8 cellular contexts compared by ENCODE assay signal in genomic region chr9:126327016-126327749, GRCh38. TPM values are rescaled to one million over a fixed set of nuclear protein-coding genes. Genes with fewer than 3 reads are reported as not detected.
A peak's percentile ranks its signal among the peaks of the same experiment; 100 is the strongest.
DNase-seq lines count a peak whose midpoint lies in the region; ATAC-seq and TF ChIP-seq lines count a peak whose summit lies in the region.

No MANE protein-coding gene starts in this region.

- H3K36me3 ChIP-seq in A673 (ENCODE audit: insufficient read depth, low read length, poor library complexity, severe bottlenecking) (no peaks in the 10 kb centered on the region), esophagus squamous epithelium (no peaks in the 10 kb centered on the region), Karpas-422 (ENCODE audit: insufficient read depth, low read length) (no peaks in the 10 kb centered on the region)

- no peaks in the 10 kb centered on the region for H4K20me1 ChIP-seq in Karpas-422 (ENCODE audit: insufficient read depth, low read depth, low read length)

- peak; percentile 38 for ATAC-seq in HG02759 (IDR thresholded peaks at IDR 0.05; ENCODE audit: unreplicated experiment)
- peak; percentile 20 for ATAC-seq in activated CD8-positive, alpha-beta memory T cell treated with anti-CD3 and anti-CD28 coated beads, Interleukin-2, amount 10 ng/mL, durations not matched to agents 7 days and 5 days
- no peak for ATAC-seq in HG03520 (IDR thresholded peaks at IDR 0.05; ENCODE audit: unreplicated experiment)
- no peak for ATAC-seq in GM19023 (IDR thresholded peaks at IDR 0.05; ENCODE audit: unreplicated experiment)

- no peak for TF ChIP-seq POLR2A in esophagus squamous epithelium (IDR thresholded peaks at IDR 0.05)

- H2AFZ ChIP-seq in Karpas-422 (ENCODE audit: low read length) = no peak overlapping the region

- H3K79me2 ChIP-seq in Karpas-422 (ENCODE audit: low read length) = no peaks in the 10 kb centered on the region

- H3K4me3 ChIP-seq in A673 (ENCODE audit: low read depth, low read length, poor library complexity, severe bottlenecking) (peak overlapping the region; percentile 59), esophagus squamous epithelium (peak overlapping the region; percentile 48 to 81 (median 62)), Karpas-422 (ENCODE audit: low read length) (no peak overlapping the region)

- 0 out of 2 replicates have a peak, but pooled peaks have one; percentile 17 for TF ChIP-seq CTCF in A673 (conservative IDR thresholded peaks at IDR 0.05; ENCODE audit: low read depth, low read length)
- peak in 1 of 6 experiments; percentile 7 for TF ChIP-seq CTCF in esophagus squamous epithelium (IDR thresholded peaks at IDR 0.05)
- no peak for TF ChIP-seq CTCF in nephron (IDR thresholded peaks at IDR 0.05; ENCODE audit: unreplicated experiment in 3 of 3)

- peak overlapping the region; percentile 88 for H3K27ac Mint-ChIP-seq in activated CD8-positive, alpha-beta memory T cell treated with anti-CD3 and anti-CD28 coated beads, Interleukin-2, amount 10 ng/mL, durations not matched to agents 7 days and 5 days
- H3K27ac Mint-ChIP-seq in nephron = peak overlapping the region; percentile 99 to 100 (median 99)

- H3K9me3 Mint-ChIP-seq in activated CD8-positive, alpha-beta memory T cell treated with anti-CD3 and anti-CD28 coated beads, Interleukin-2, amount 10 ng/mL, durations not matched to agents 7 days and 5 days (ENCODE audit: low read depth) = peaks cover 9% of the 10 kb centered on the region
- peaks cover 17% of the 10 kb centered on the region for H3K9me3 Mint-ChIP-seq in nephron

- H3K9me3 ChIP-seq in A673 (ENCODE audit: low read depth, low read length, poor library complexity, severe bottlenecking) (peaks cover 5% of the 10 kb centered on the region), esophagus squamous epithelium (peaks cover 0 to 11% (median 11%) of the 10 kb centered on the region in 3 donors), Karpas-422 (ENCODE audit: low read length) (no peaks in the 10 kb centered on the region)

- no peak overlapping the region for H3K4me2 ChIP-seq in Karpas-422 (ENCODE audit: low read depth, low read length, poor library complexity, severe bottlenecking)

- H3K9me2 ChIP-seq in Karpas-422 (replicated peaks; ENCODE audit: insufficient read depth, low read length) = no peaks in the 10 kb centered on the region

- peak overlapping the region; percentile 66 for H3K27ac ChIP-seq in A673 (ENCODE audit: low read depth, low read length, poor library complexity, severe bottlenecking)
- peak overlapping the region; percentile 79 to 90 (median 85) for H3K27ac ChIP-seq in esophagus squamous epithelium
- H3K27ac ChIP-seq in Karpas-422 (ENCODE audit: low read length) = no peak overlapping the region

- no TSS peak for BruUV-seq in A673 (replicated peaks; lab: Mats Ljungman, UMichigan)

- peaks cover 6% of the 10 kb centered on the region for H3K4me1 ChIP-seq in A673 (ENCODE audit: insufficient read depth, low read length, poor library complexity, severe bottlenecking)
- H3K4me1 ChIP-seq in esophagus squamous epithelium = peaks cover 6 to 49% (median 14%) of the 10 kb centered on the region in 3 donors
- peaks cover 3% of the 10 kb centered on the region; the same call in 1 of the 2 replicates for H3K4me1 ChIP-seq in Karpas-422 (ENCODE audit: low read length)

- H3K4me1 Mint-ChIP-seq in activated CD8-positive, alpha-beta memory T cell treated with anti-CD3 and anti-CD28 coated beads, Interleukin-2, amount 10 ng/mL, durations not matched to agents 7 days and 5 days = peaks cover 55% of the 10 kb centered on the region
- H3K4me1 Mint-ChIP-seq in nephron = peaks cover 50% of the 10 kb centered on the region

- H3K27me3 ChIP-seq in A673 (replicated peaks; ENCODE audit: insufficient read depth, low read depth, low read length, poor library complexity) (no peaks in the 10 kb centered on the region), esophagus squamous epithelium (no peaks in the 10 kb centered on the region), Karpas-422 (ENCODE audit: low read length) (no peaks in the 10 kb centered on the region; the same call in 1 of the 2 replicates)

- H3K36me3 Mint-ChIP-seq in activated CD8-positive, alpha-beta memory T cell treated with anti-CD3 and anti-CD28 coated beads, Interleukin-2, amount 10 ng/mL, durations not matched to agents 7 days and 5 days = peaks cover 29% of the 10 kb centered on the region
- peaks cover 21% of the 10 kb centered on the region for H3K36me3 Mint-ChIP-seq in nephron (ENCODE audit: low read depth)

- CTCF ChIA-PET in A673 (lab: Charles Lee) = interaction anchor here (0.6 kb wide), 1 partner anchor 61 kb away, joined by 4 read pairs; no protein-coding TSS in a partner anchor
- CTCF ChIA-PET in activated CD8-positive, alpha-beta memory T cell treated with anti-CD3 and anti-CD28 coated beads, Interleukin-2, amount 10 ng/mL, durations not matched to agents 7 days and 5 days (lab: Charles Lee) = interaction anchor here (1.0 to 6.0 kb wide), 13 partner anchors 9 to 173 kb away, joined by 3 to 74 read pairs (median 6); no protein-coding TSS in a partner anchor

- peak; percentile 21 for DNase-seq in A673 (ENCODE audit: low spot score)
- peak; percentile 55 for DNase-seq in activated CD8-positive, alpha-beta memory T cell treated with anti-CD3 and anti-CD28 coated beads, Interleukin-2, amount 10 ng/mL, durations not matched to agents 7 days and 5 days
- DNase-seq in esophagus squamous epithelium (lab: John Stamatoyannopoulos, UW) = no peak
- no peak for DNase-seq in Karpas-422

- H3K4me3 Mint-ChIP-seq in activated CD8-positive, alpha-beta memory T cell treated with anti-CD3 and anti-CD28 coated beads, Interleukin-2, amount 10 ng/mL, durations not matched to agents 7 days and 5 days = peak overlapping the region; percentile 86
- H3K4me3 Mint-ChIP-seq in nephron = peak overlapping the region; percentile 88 to 99 (median 97)

- 37 to 60% methylated on average over 1 to 6 of the region's 59 CpGs for WGBS in esophagus squamous epithelium, 2 donors

- POLR2A ChIA-PET in A673 (lab: Charles Lee; ENCODE audit: low non-redundant PET) = no interaction called here

- intact Hi-C loops in A673 (cut with micrococcal nuclease; ENCODE audit: unreplicated experiment) = no loop called here
- intact Hi-C loops in esophagus squamous epithelium (cut with DNase I) = no loop called here

- no peaks in the 10 kb centered on the region for H3K27me3 Mint-ChIP-seq in activated CD8-positive, alpha-beta memory T cell treated with anti-CD3 and anti-CD28 coated beads, Interleukin-2, amount 10 ng/mL, durations not matched to agents 7 days and 5 days
- no peaks in the 10 kb centered on the region for H3K27me3 Mint-ChIP-seq in nephron (ENCODE audit: low read depth)

- no peak overlapping the region for H3K9ac ChIP-seq in Karpas-422 (ENCODE audit: low read length)

RNA-seq across cellular contexts. Expression of gene MVB12B, which starts 0.6 kb away (rescaled TPM):
- total RNA-seq in A673 (2021) (12.3 and 17.9 TPM in 2 replicates), esophagus squamous epithelium (10 to 100 TPM in 1 of 4 donors, 1 to 10 TPM in 3; 3.2 to 13.2 (median 5.3) TPM)
- total RNA-seq in activated CD8-positive, alpha-beta memory T cell treated with anti-CD3 and anti-CD28 coated beads, Interleukin-2, amount 10 ng/mL, durations not matched to agents 7 days and 5 days = 10 to 100 TPM; 39.2 to 57.0 TPM
- total RNA-seq in Karpas-422 (2014; rRNA removed; shearing (Covaris generic); ENCODE audit: low replicate concordance) = 0.25 TPM in 1 of 2 replicates, not detected in the other

Comparison
In these comparisons a context has a peak if more than half of its experiments do, and no peak if none do; other contexts are left out.
1. DNase-seq: peak in A673 (single experiment) and activated CD8-positive, alpha-beta memory T cell treated with anti-CD3 and anti-CD28 coated beads, Interleukin-2, amount 10 ng/mL, durations not matched to agents 7 days and 5 days (single experiment); none in esophagus squamous epithelium (single experiment) and Karpas-422 (single experiment).
2. ATAC-seq: peak in HG02759 (single experiment) and activated CD8-positive, alpha-beta memory T cell treated with anti-CD3 and anti-CD28 coated beads, Interleukin-2, amount 10 ng/mL, durations not matched to agents 7 days and 5 days (single experiment); none in HG03520 (single experiment) and GM19023 (single experiment).